Comparison of ENCODE assay signal across 13 cellular contexts in genomic region chr6:151409260-151409659, GRCh38. TPM values are rescaled to one million over a fixed set of nuclear protein-coding genes. Genes with fewer than 3 reads are reported as not detected.
A peak's percentile ranks its signal among the peaks of the same experiment; 100 is the strongest.
DNase-seq lines count a peak whose midpoint lies in the region; ATAC-seq and TF ChIP-seq lines count a peak whose summit lies in the region.
"Had no signal": no experiment of that assay in that cellular context is flagged by ENCODE, and none has a peak within 500 bp of the region (broad histone marks: within the 10 kb centered on the region; RNA-seq: fewer than 3 reads in every experiment).

No MANE protein-coding gene starts in this region.

- intact Hi-C loops in CD8-positive, alpha-beta T cell (cut with DNase I, micrococcal nuclease): loop anchor here (2.0 to 10.0 kb wide), 2 partner anchors 16 to 54 kb away; no protein-coding TSS in a partner anchor

- no peaks in the 10 kb centered on the region for H3K36me3 ChIP-seq in CD8-positive, alpha-beta T cell (ENCODE audit: insufficient read depth, low read length)

- H3K27me3 ChIP-seq in CD8-positive, alpha-beta T cell (ENCODE audit: insufficient read depth, low read length): no peaks in the 10 kb centered on the region
- H3K27me3 ChIP-seq: BLaER1 treated with 17β-estradiol and CSF1 and Interleukin-3, amounts not matched to agents 10 nM and 100 nM had no signal

- peaks cover 14% of the 10 kb centered on the region for H3K4me1 ChIP-seq in CD8-positive, alpha-beta T cell (ENCODE audit: insufficient read depth, low read length)

- no peaks in the 10 kb centered on the region for H3K27me3 Mint-ChIP-seq in CD8-positive, alpha-beta T cell (ENCODE audit: low read depth)
- H3K27me3 Mint-ChIP-seq in activated naive CD8-positive, alpha-beta T cell: no peaks in the 10 kb centered on the region
- H3K27me3 Mint-ChIP-seq: dendritic cell treated with granulocyte-macrophage colony-stimulating factor and Interleukin-4, amounts not matched to agents 40 ng/mL and 50 ng/mL, for 4 days had no signal

- H3K4me3 Mint-ChIP-seq in CD8-positive, alpha-beta T cell: no peak overlapping the region
- no peak overlapping the region for H3K4me3 Mint-ChIP-seq in activated naive CD8-positive, alpha-beta T cell
- H3K4me3 Mint-ChIP-seq: dendritic cell treated with granulocyte-macrophage colony-stimulating factor and Interleukin-4, amounts not matched to agents 40 ng/mL and 50 ng/mL, for 4 days had no signal

- H3K27ac Mint-ChIP-seq in CD8-positive, alpha-beta T cell: peak overlapping the region; percentile 62
- H3K27ac Mint-ChIP-seq in activated naive CD8-positive, alpha-beta T cell: peak overlapping the region; percentile 37
- H3K27ac Mint-ChIP-seq: dendritic cell treated with granulocyte-macrophage colony-stimulating factor and Interleukin-4, amounts not matched to agents 40 ng/mL and 50 ng/mL, for 4 days had no signal

- no peak for ATAC-seq in CD8-positive, alpha-beta T cell
- ATAC-seq in GM19351 (IDR thresholded peaks at IDR 0.05; ENCODE audit: unreplicated experiment) (peak; percentile 39), HG02870 (IDR thresholded peaks at IDR 0.05; ENCODE audit: unreplicated experiment) (peak; percentile 60)
- ATAC-seq: activated naive CD4-positive, alpha-beta T cell treated with anti-CD3 and anti-CD28 coated beads, Interleukin-2, amount 50 U/mL, for 72 hours had no signal

- CTCF ChIA-PET in CD8-positive, alpha-beta T cell (lab: Charles Lee): no interaction called here

- TF ChIP-seq CTCF in CD8-positive, alpha-beta T cell (IDR thresholded peaks at IDR 0.05): no peak

- H3K9me3 Mint-ChIP-seq in CD8-positive, alpha-beta T cell: no peaks in the 10 kb centered on the region
- H3K9me3 Mint-ChIP-seq in activated naive CD8-positive, alpha-beta T cell (ENCODE audit: low read depth): peaks cover 1% of the 10 kb centered on the region

- peaks cover 34% of the 10 kb centered on the region for H3K4me1 Mint-ChIP-seq in CD8-positive, alpha-beta T cell (ENCODE audit: low read depth)
- peaks cover 27% of the 10 kb centered on the region for H3K4me1 Mint-ChIP-seq in activated naive CD8-positive, alpha-beta T cell (ENCODE audit: low read depth)

- no peak overlapping the region for H3K27ac ChIP-seq in CD8-positive, alpha-beta T cell (ENCODE audit: low read depth, low read length)
- H3K27ac ChIP-seq: BLaER1 treated with 17β-estradiol and CSF1 and Interleukin-3, amounts not matched to agents 10 nM and 100 nM; WERI-Rb-1 had no signal

- no peak for DNase-seq in CD8-positive, alpha-beta T cell
- DNase-seq in epidermal melanocyte (ENCODE audit: insufficient read length, low spot score) (no peak), AG20443 (ENCODE audit: low spot score) (no peak), HuH-7.5 (ENCODE audit: low spot score) (no peak)
- no peak for DNase-seq in stimulated activated naive CD4-positive, alpha-beta T cell (lab: John Stamatoyannopoulos, UW)
- DNase-seq: Karpas-422, WERI-Rb-1 had no signal

- no peak overlapping the region for H3K4me3 ChIP-seq in CD8-positive, alpha-beta T cell (ENCODE audit: low read depth, low read length)
- H3K4me3 ChIP-seq: BLaER1 treated with 17β-estradiol and CSF1 and Interleukin-3, amounts not matched to agents 10 nM and 100 nM had no signal

- POLR2A ChIA-PET in CD8-positive, alpha-beta T cell (lab: Charles Lee): no interaction called here

- H3K36me3 Mint-ChIP-seq in CD8-positive, alpha-beta T cell: peaks cover 59% of the 10 kb centered on the region
- peaks cover 9% of the 10 kb centered on the region for H3K36me3 Mint-ChIP-seq in activated naive CD8-positive, alpha-beta T cell

- H3K9me3 ChIP-seq in CD8-positive, alpha-beta T cell (ENCODE audit: low read length): no peaks in the 10 kb centered on the region

RNA-seq across cellular contexts. Expression of gene ZBTB2, which starts 17.9 kb away (rescaled TPM):
- 10 to 100 TPM; 22.1 to 23.0 TPM for total RNA-seq in CD8-positive, alpha-beta T cell

RNA-seq across cellular contexts. Expression of gene RMND1, which starts 42.7 kb away (rescaled TPM):
- 1 to 10 TPM; 5.8 to 6.3 TPM for total RNA-seq in CD8-positive, alpha-beta T cell
